ENCODE assay signal across 8 cellular contexts in the genomic region with DNA sequence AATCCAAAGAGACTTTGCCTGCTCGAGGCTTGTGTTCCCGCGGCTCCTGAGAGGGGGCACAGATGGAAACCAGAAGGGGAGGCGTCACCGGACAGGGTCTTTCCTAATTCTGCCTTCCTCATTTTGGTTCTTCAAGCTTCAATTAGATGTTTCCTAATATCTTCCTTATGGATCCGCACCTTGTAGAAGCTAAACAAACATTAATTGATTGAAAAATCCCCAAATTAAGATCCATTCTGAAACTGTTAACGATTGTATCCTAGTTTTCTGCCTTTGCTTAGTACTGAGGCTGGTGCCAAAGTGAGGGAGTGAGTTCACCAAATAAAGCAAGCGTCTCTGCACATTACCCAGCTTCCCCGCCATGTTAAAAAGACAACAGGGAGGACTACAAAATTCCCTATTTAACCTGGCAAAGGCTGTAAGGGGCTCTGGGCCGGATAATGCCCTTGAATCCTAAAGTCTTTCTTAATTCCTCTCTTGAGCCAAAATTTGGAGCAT.
DNase-seq lines count a peak whose midpoint lies in the region; ATAC-seq and TF ChIP-seq lines count a peak whose summit lies in the region.

No MANE protein-coding gene starts in this region.

- CTCF ChIA-PET in activated CD8-positive, alpha-beta memory T cell treated with anti-CD3 and anti-CD28 coated beads, Interleukin-2, amount 10 ng/mL, durations not matched to agents 7 days and 5 days (lab: Charles Lee), result interaction anchor here (1.6 kb wide), 1 partner anchor 10 kb away, joined by 4 read pairs; no protein-coding TSS in a partner anchor
- CTCF ChIA-PET in T-cell (lab: Charles Lee), result no interaction called here

- ATAC-seq in activated CD8-positive, alpha-beta memory T cell treated with anti-CD3 and anti-CD28 coated beads, Interleukin-2, amount 10 ng/mL, durations not matched to agents 7 days and 5 days, result no peak
- ATAC-seq in T-cell (replicated peaks in 1 of 4) (no peak), left colon (no peak), HG03342 (IDR thresholded peaks at IDR 0.05; ENCODE audit: unreplicated experiment) (no peak), HG03565 (IDR thresholded peaks at IDR 0.05; ENCODE audit: unreplicated experiment) (no peak)

- peak overlapping the region; percentile 75 for H3K4me3 Mint-ChIP-seq in activated CD8-positive, alpha-beta memory T cell treated with anti-CD3 and anti-CD28 coated beads, Interleukin-2, amount 10 ng/mL, durations not matched to agents 7 days and 5 days
- peak overlapping the region in 2 of 3 donors; percentile 53 to 75 for H3K4me3 Mint-ChIP-seq in T-cell

- intact Hi-C loops in tibial artery (cut with DNase I; ENCODE audit: low total_unique reads), result no loop called here
- intact Hi-C loops in left colon (cut with DNase I, micrococcal nuclease), result no loop called here

- WGBS in iPS DF 6.9 (ENCODE audit: insufficient coverage, insufficient read length), result no CpG with 5 or more reads among the region's 10 CpGs

- H3K36me3 Mint-ChIP-seq in activated CD8-positive, alpha-beta memory T cell treated with anti-CD3 and anti-CD28 coated beads, Interleukin-2, amount 10 ng/mL, durations not matched to agents 7 days and 5 days, result no peaks in the 10 kb centered on the region
- H3K36me3 Mint-ChIP-seq in T-cell, result no peaks in the 10 kb centered on the region

- DNase-seq in activated CD8-positive, alpha-beta memory T cell treated with anti-CD3 and anti-CD28 coated beads, Interleukin-2, amount 10 ng/mL, durations not matched to agents 7 days and 5 days, result no peak
- DNase-seq in activated CD8-positive, alpha-beta memory T cell treated with anti-CD3 and anti-CD28 coated beads, Interleukin-2, amount 50 U/mL, for 4 hours, result no peak
- DNase-seq in T-cell, result no peak
- no peak for DNase-seq in iPS DF 6.9 (ENCODE audit: low read depth, low spot score)
- DNase-seq in tibial artery, result no peak
- DNase-seq in left colon, result no peak

- TF ChIP-seq CTCF in tibial artery (IDR thresholded peaks at IDR 0.05), result no peak

- H3K4me3 ChIP-seq in iPS DF 6.9 (ENCODE audit: low read length) (peak overlapping the region; percentile 75; the same call in 1 of the 2 replicates), tibial artery (peak overlapping the region; percentile 37 to 46)

- H3K4me1 ChIP-seq in iPS DF 6.9 (ENCODE audit: control insufficient read depth, insufficient read depth, low read length), result no peaks in the 10 kb centered on the region
- peaks cover 0 to 15% (median 4%) of the 10 kb centered on the region in 4 donors for H3K4me1 ChIP-seq in tibial artery

- H3K9me3 Mint-ChIP-seq in activated CD8-positive, alpha-beta memory T cell treated with anti-CD3 and anti-CD28 coated beads, Interleukin-2, amount 10 ng/mL, durations not matched to agents 7 days and 5 days (ENCODE audit: low read depth), result no peaks in the 10 kb centered on the region
- H3K9me3 Mint-ChIP-seq in T-cell, result no peaks in the 10 kb centered on the region

- H3K9me3 ChIP-seq in iPS DF 6.9 (ENCODE audit: control insufficient read depth, insufficient read depth, low read length), result no peaks in the 10 kb centered on the region
- no peaks in the 10 kb centered on the region for H3K9me3 ChIP-seq in tibial artery

- H3K36me3 ChIP-seq in iPS DF 6.9 (ENCODE audit: control insufficient read depth, insufficient read depth, low read length), result no peaks in the 10 kb centered on the region
- H3K36me3 ChIP-seq in tibial artery, result no peaks in the 10 kb centered on the region

- POLR2A ChIA-PET in T-cell (lab: Charles Lee), result no interaction called here

- H3K27ac Mint-ChIP-seq in activated CD8-positive, alpha-beta memory T cell treated with anti-CD3 and anti-CD28 coated beads, Interleukin-2, amount 10 ng/mL, durations not matched to agents 7 days and 5 days, result no peak overlapping the region
- H3K27ac Mint-ChIP-seq in T-cell, result no peak overlapping the region

- H3K27ac ChIP-seq in iPS DF 6.9 (ENCODE audit: low read length), result no peak overlapping the region
- H3K27ac ChIP-seq in tibial artery, result no peak overlapping the region

- H3K27me3 Mint-ChIP-seq in activated CD8-positive, alpha-beta memory T cell treated with anti-CD3 and anti-CD28 coated beads, Interleukin-2, amount 10 ng/mL, durations not matched to agents 7 days and 5 days, result peaks cover 49% of the 10 kb centered on the region
- peaks cover 52 to 60% of the 10 kb centered on the region in 2 donors for H3K27me3 Mint-ChIP-seq in T-cell

- peaks cover 9% of the 10 kb centered on the region for H3K4me1 Mint-ChIP-seq in activated CD8-positive, alpha-beta memory T cell treated with anti-CD3 and anti-CD28 coated beads, Interleukin-2, amount 10 ng/mL, durations not matched to agents 7 days and 5 days
- peaks cover 5 to 13% (median 11%) of the 10 kb centered on the region in 3 donors for H3K4me1 Mint-ChIP-seq in T-cell

- 0 out of 2 replicates have a peak, but pooled peaks cover 1% of the 10 kb centered on the region for H3K27me3 ChIP-seq in iPS DF 6.9 (ENCODE audit: control insufficient read depth, insufficient read depth, low read length)
- H3K27me3 ChIP-seq in tibial artery, result peaks cover 0 to 5% of the 10 kb centered on the region in 2 donors
